Comparison of ENCODE assay signal across 1 cellular context in the genomic region with DNA sequence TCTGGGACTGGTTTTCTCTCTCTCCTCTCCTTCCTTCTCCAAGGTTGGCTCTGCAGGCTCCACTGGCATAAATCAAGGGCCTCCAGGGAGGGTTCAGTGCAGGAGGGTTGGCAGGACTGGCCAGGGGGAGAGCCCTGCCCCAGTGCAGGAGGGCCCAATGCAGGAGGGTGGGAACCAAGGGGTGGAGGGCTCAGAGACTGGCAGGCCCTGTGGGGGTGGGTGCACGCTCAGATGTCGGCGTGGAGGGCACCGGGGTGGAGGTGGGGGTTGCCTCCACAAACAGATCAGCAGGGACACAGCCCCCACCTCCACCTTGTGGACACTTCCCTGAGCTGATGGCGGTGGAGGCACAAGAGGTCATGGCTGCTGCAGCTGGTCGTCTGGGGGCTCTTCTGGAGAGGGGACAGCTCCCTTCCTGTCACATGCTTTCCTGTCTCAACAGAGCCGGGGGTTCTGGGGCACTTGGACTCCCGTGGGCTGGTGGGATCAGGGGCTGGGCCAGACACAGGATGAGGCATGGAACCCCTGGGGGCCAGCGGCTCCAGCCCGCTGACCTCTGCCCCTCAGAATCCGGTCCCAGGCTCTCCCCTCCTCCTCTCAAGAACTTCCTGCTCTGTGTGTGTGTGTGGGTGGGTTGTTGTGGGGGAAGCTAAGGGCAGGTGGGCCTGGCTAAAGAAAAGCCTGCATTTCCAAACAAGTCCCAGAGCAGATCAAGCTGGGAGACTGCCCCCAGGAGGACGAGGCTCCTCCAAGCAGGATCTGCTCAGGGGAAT.
TF ChIP-seq lines count a peak whose summit lies in the region.

No MANE protein-coding gene starts in this region.

TF ChIP-seq in HEK293, 187 proteins besides CTCF, POLR2A, EP300 and RAD21 (continued from another document):
- TF ChIP-seq, protein P1, sequence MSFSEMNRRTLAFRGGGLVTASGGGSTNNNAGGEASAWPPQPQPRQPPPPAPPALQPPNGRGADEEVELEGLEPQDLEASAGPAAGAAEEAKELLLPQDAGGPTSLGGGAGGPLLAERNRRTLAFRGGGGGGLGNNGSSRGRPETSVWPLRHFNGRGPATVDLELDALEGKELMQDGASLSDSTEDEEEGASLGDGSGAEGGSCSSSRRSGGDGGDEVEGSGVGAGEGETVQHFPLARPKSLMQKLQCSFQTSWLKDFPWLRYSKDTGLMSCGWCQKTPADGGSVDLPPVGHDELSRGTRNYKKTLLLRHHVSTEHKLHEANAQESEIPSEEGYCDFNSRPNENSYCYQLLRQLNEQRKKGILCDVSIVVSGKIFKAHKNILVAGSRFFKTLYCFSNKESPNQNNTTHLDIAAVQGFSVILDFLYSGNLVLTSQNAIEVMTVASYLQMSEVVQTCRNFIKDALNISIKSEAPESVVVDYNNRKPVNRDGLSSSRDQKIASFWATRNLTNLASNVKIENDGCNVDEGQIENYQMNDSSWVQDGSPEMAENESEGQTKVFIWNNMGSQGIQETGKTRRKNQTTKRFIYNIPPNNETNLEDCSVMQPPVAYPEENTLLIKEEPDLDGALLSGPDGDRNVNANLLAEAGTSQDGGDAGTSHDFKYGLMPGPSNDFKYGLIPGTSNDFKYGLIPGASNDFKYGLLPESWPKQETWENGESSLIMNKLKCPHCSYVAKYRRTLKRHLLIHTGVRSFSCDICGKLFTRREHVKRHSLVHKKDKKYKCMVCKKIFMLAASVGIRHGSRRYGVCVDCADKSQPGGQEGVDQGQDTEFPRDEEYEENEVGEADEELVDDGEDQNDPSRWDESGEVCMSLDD (tag by site-specific recombination; IDR thresholded peaks at IDR 0.05): 0 out of 2 replicates have a peak, but pooled peaks have one; percentile 16
- TF ChIP-seq ZFHX2 (tag by site-specific recombination; conservative IDR thresholded peaks at IDR 0.05): peak; percentile 84
- TF ChIP-seq, protein P2, sequence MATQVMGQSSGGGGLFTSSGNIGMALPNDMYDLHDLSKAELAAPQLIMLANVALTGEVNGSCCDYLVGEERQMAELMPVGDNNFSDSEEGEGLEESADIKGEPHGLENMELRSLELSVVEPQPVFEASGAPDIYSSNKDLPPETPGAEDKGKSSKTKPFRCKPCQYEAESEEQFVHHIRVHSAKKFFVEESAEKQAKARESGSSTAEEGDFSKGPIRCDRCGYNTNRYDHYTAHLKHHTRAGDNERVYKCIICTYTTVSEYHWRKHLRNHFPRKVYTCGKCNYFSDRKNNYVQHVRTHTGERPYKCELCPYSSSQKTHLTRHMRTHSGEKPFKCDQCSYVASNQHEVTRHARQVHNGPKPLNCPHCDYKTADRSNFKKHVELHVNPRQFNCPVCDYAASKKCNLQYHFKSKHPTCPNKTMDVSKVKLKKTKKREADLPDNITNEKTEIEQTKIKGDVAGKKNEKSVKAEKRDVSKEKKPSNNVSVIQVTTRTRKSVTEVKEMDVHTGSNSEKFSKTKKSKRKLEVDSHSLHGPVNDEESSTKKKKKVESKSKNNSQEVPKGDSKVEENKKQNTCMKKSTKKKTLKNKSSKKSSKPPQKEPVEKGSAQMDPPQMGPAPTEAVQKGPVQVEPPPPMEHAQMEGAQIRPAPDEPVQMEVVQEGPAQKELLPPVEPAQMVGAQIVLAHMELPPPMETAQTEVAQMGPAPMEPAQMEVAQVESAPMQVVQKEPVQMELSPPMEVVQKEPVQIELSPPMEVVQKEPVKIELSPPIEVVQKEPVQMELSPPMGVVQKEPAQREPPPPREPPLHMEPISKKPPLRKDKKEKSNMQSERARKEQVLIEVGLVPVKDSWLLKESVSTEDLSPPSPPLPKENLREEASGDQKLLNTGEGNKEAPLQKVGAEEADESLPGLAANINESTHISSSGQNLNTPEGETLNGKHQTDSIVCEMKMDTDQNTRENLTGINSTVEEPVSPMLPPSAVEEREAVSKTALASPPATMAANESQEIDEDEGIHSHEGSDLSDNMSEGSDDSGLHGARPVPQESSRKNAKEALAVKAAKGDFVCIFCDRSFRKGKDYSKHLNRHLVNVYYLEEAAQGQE (tag by site-specific recombination; IDR thresholded peaks at IDR 0.05): 0 out of 2 replicates have a peak, but pooled peaks have one; percentile 54
TF ChIP-seq in HEK293: peak in this region for 10.
